In genomic region chr15:58551084-58551763, GRCh38 we compare ENCODE assay signal across 11 cellular contexts.
DNase-seq lines count a peak whose midpoint lies in the region; ATAC-seq and TF ChIP-seq lines count a peak whose summit lies in the region.
"Had no signal": no experiment of that assay in that cellular context is flagged by ENCODE, and none has a peak within 500 bp of the region (broad histone marks: within the 10 kb centered on the region; RNA-seq: fewer than 3 reads in every experiment).

No MANE protein-coding gene starts in this region.

- no CpG with 5 or more reads among the region's 10 CpGs for WGBS in neuronal stem cell (ENCODE audit: extremely low coverage in 2 of 2, insufficient read length in 2 of 2, insufficient replicate concordance in 1 of 2), 2 donors

- H3K4me2 ChIP-seq in neuronal stem cell (ENCODE audit: insufficient read depth, low read length, poor library complexity, severe bottlenecking) = no peak overlapping the region

- no peak overlapping the region for H3K4ac ChIP-seq in neuronal stem cell (ENCODE audit: low read length)

- H3K9me3 ChIP-seq in CD8-positive, alpha-beta memory T cell (ENCODE audit: low read length) = no peaks in the 10 kb centered on the region
- H3K9me3 ChIP-seq in neuronal stem cell (replicated peaks in 1 of 2; ENCODE audit: control insufficient read depth in 2 of 2, insufficient read depth in 1 of 2, low read depth in 1 of 2, low read length in 2 of 2) = no peaks in the 10 kb centered on the region
- H3K9me3 ChIP-seq: upper lobe of left lung had no signal

- H3K36me3 Mint-ChIP-seq in CD8-positive, alpha-beta memory T cell = no peaks in the 10 kb centered on the region

- no peak overlapping the region for H3K14ac ChIP-seq in neuronal stem cell (ENCODE audit: low read length)

- peak overlapping the region; percentile 50 for H2AFZ ChIP-seq in neuronal stem cell (ENCODE audit: low read length)

- no peak overlapping the region for H2BK12ac ChIP-seq in neuronal stem cell (ENCODE audit: low read length)

- no peaks in the 10 kb centered on the region for H3K27me3 ChIP-seq in CD8-positive, alpha-beta memory T cell (ENCODE audit: insufficient read depth, low read length, poor library complexity, severe bottlenecking)
- H3K27me3 ChIP-seq in brain microvascular endothelial cell (replicated peaks) (no peaks in the 10 kb centered on the region), neuronal stem cell (ENCODE audit: control insufficient read depth in 3 of 3, insufficient read depth in 3 of 3, low read depth in 1 of 3, low read length in 3 of 3) (no peaks in the 10 kb centered on the region)
- H3K27me3 ChIP-seq: upper lobe of left lung had no signal

- no peak overlapping the region for H2BK120ac ChIP-seq in neuronal stem cell (ENCODE audit: low read depth, low read length)

- in situ Hi-C loops in KBM-7 (cut with MboI; ENCODE audit: low pct_unique_long_range_greater_than_20kb, low sequenced_read_pairs) (no loop called here), brain microvascular endothelial cell (cut with HindIII; ENCODE audit: low pct_ligation_motif_present, low sequenced_read_pairs) (no loop called here)

- CTCF ChIA-PET in CD8-positive, alpha-beta memory T cell (lab: Charles Lee) = no interaction called here

- H3K27me3 Mint-ChIP-seq in CD8-positive, alpha-beta memory T cell = peaks cover 9 to 11% of the 10 kb centered on the region in 2 donors

- no peak for DNase-seq in CD8-positive, alpha-beta memory T cell
- DNase-seq in KBM-7 (peak; percentile 92), brain microvascular endothelial cell (no peak), neuronal stem cell (ENCODE audit: low spot score) (no peak), NCI-H128 (lab: John Stamatoyannopoulos, UW; ENCODE audit: unreplicated experiment) (no peak)
- no peak for DNase-seq in activated effector memory CD4-positive, alpha-beta T cell treated with anti-CD3 and anti-CD28 coated beads, Interleukin-2, amount 50 U/mL, for 16 hours
- DNase-seq in stimulated activated CD4-positive, alpha-beta T cell treated with anti-CD3 and anti-CD28 coated beads, Interleukin-4, amount 100 ng/mL, for 1 hour = no peak
- DNase-seq: NCI-H1105, upper lobe of left lung had no signal

- no peak overlapping the region for H4K91ac ChIP-seq in neuronal stem cell (ENCODE audit: low read depth, low read length, poor library complexity)

- no peaks in the 10 kb centered on the region for H3K79me1 ChIP-seq in neuronal stem cell (ENCODE audit: low read depth, low read length)

- no peak overlapping the region for H2AK5ac ChIP-seq in neuronal stem cell (ENCODE audit: low read depth, low read length)

- no peak overlapping the region for H3K9ac ChIP-seq in neuronal stem cell (ENCODE audit: low read depth, low read length, poor library complexity)

- H3K4me1 ChIP-seq in CD8-positive, alpha-beta memory T cell (ENCODE audit: insufficient read depth, low read length) = peaks cover 4% of the 10 kb centered on the region
- H3K4me1 ChIP-seq in neuronal stem cell (ENCODE audit: control insufficient read depth in 2 of 2, insufficient read depth in 1 of 2, low read depth in 1 of 2, low read length in 2 of 2) = peaks cover 0 to 6% of the 10 kb centered on the region in 2 donors

- no peak overlapping the region for H3K23ac ChIP-seq in neuronal stem cell (ENCODE audit: low read depth, low read length, poor library complexity)

- H3K4me3 Mint-ChIP-seq in CD8-positive, alpha-beta memory T cell = peak overlapping the region in 1 of 7 donors; percentile 59

- no peaks in the 10 kb centered on the region for H3K9me3 Mint-ChIP-seq in CD8-positive, alpha-beta memory T cell
- H3K9me3 Mint-ChIP-seq: activated T-cell treated with anti-CD3 and anti-CD28 coated beads, Interleukin-2, amount 50 U/mL, for 72 hours had no signal

- H2BK5ac ChIP-seq in neuronal stem cell (ENCODE audit: low read length) = no peak overlapping the region

- ATAC-seq in HG02798 (IDR thresholded peaks at IDR 0.05; ENCODE audit: poor library complexity, unreplicated experiment) = no peak

- POLR2A ChIA-PET in CD8-positive, alpha-beta memory T cell (lab: Charles Lee) = no interaction called here

- no peak overlapping the region for H4K8ac ChIP-seq in neuronal stem cell (ENCODE audit: low read depth, low read length)

- no peaks in the 10 kb centered on the region for H3K36me3 ChIP-seq in CD8-positive, alpha-beta memory T cell (ENCODE audit: insufficient read depth, low read length)
- H3K36me3 ChIP-seq in brain microvascular endothelial cell (replicated peaks) (no peaks in the 10 kb centered on the region), neuronal stem cell (replicated peaks in 1 of 2; ENCODE audit: control insufficient read depth in 2 of 2, insufficient read depth in 2 of 2, low read length in 2 of 2) (no peaks in the 10 kb centered on the region)
- H3K36me3 ChIP-seq: upper lobe of left lung had no signal

- H3K4me3 ChIP-seq in CD8-positive, alpha-beta memory T cell (ENCODE audit: low read length) = no peak overlapping the region
- H3K4me3 ChIP-seq in brain microvascular endothelial cell (ENCODE audit: low read depth, low read length) (no peak overlapping the region), neuronal stem cell (ENCODE audit: low read length in 2 of 2) (no peak overlapping the region)

- H3K27ac ChIP-seq in CD8-positive, alpha-beta memory T cell (ENCODE audit: low read depth, low read length) = peak overlapping the region; percentile 65
- H3K27ac ChIP-seq in brain microvascular endothelial cell (peak overlapping the region; percentile 82), neuronal stem cell (replicated peaks; ENCODE audit: low read length) (no peak overlapping the region)

- H3K4me1 Mint-ChIP-seq in CD8-positive, alpha-beta memory T cell = peaks cover 12 to 26% (median 20%) of the 10 kb centered on the region in 3 donors

- no peak overlapping the region for H3K18ac ChIP-seq in neuronal stem cell (ENCODE audit: low read length)

- no peak for TF ChIP-seq CTCF in brain microvascular endothelial cell (IDR thresholded peaks at IDR 0.05; ENCODE audit: low read depth, low read length, missing control alignments)

- H3K27ac Mint-ChIP-seq in CD8-positive, alpha-beta memory T cell = peak overlapping the region in 2 of 8 donors; percentile 39 to 59
- H3K27ac Mint-ChIP-seq: activated T-cell treated with anti-CD3 and anti-CD28 coated beads, Interleukin-2, amount 50 U/mL, for 72 hours had no signal

- no peak overlapping the region for H2BK15ac ChIP-seq in neuronal stem cell (ENCODE audit: low read length)
